Comparison of ENCODE assay signal across 17 cellular contexts in the genomic region with DNA sequence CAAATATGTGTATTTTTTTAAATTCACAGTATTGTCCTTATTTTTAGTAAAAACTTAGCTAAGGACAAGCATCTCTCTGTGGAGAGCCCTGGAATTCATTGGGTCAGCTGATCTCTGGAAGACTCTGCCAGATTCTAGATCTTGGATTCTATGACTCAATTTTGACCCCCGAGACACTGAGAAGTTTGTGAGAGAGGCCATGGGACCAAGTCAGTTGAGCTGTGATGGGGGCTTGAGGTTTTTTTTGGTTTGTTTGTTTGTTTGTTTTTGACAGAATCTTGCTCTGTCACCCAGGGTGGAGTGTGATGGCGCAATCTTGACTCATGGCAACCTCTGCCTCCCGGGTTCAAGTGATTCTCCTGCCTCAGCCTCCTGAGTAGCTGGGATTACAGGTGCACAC. TPM values are rescaled to one million over a fixed set of nuclear protein-coding genes. Genes with fewer than 3 reads are reported as not detected.
DNase-seq lines count a peak whose midpoint lies in the region; ATAC-seq and TF ChIP-seq lines count a peak whose summit lies in the region.
"Had no signal": no experiment of that assay in that cellular context is flagged by ENCODE, and none has a peak within 500 bp of the region (broad histone marks: within the 10 kb centered on the region; RNA-seq: fewer than 3 reads in every experiment).

No MANE protein-coding gene starts in this region.

- no peaks in the 10 kb centered on the region for H3K36me3 ChIP-seq in colonic mucosa
- peaks cover 0 to 22% of the 10 kb centered on the region in 2 donors for H3K36me3 ChIP-seq in psoas muscle (ENCODE audit: insufficient read depth in 1 of 2, low read depth in 1 of 2)
- no peaks in the 10 kb centered on the region for H3K36me3 ChIP-seq in uterus
- H3K36me3 ChIP-seq: left lung had no signal

- H3K27ac Mint-ChIP-seq in activated CD4-positive, alpha-beta T cell treated with anti-CD3 and anti-CD28 coated beads, Interleukin-2, amount 10 ng/mL, durations not matched to agents 7 days and 5 days = peak overlapping the region; percentile 50
- H3K27ac Mint-ChIP-seq: activated CD8-positive, alpha-beta T cell treated with anti-CD3 and anti-CD28 coated beads, Interleukin-2, amount 10 ng/mL, durations not matched to agents 7 days and 5 days; CD8-positive, alpha-beta T cell had no signal

- CTCF ChIA-PET in activated CD4-positive, alpha-beta T cell treated with anti-CD3 and anti-CD28 coated beads, Interleukin-2, amount 10 ng/mL, durations not matched to agents 7 days and 5 days (lab: Charles Lee) = no interaction called here

- peaks cover 5% of the 10 kb centered on the region for H3K4me1 Mint-ChIP-seq in activated CD4-positive, alpha-beta T cell treated with anti-CD3 and anti-CD28 coated beads, Interleukin-2, amount 10 ng/mL, durations not matched to agents 7 days and 5 days

- no peak overlapping the region for H3K4me3 Mint-ChIP-seq in activated CD4-positive, alpha-beta T cell treated with anti-CD3 and anti-CD28 coated beads, Interleukin-2, amount 10 ng/mL, durations not matched to agents 7 days and 5 days
- H3K4me3 Mint-ChIP-seq: activated CD8-positive, alpha-beta T cell treated with anti-CD3 and anti-CD28 coated beads, Interleukin-2, amount 10 ng/mL, durations not matched to agents 7 days and 5 days; CD8-positive, alpha-beta T cell had no signal

- DNase-seq in activated CD4-positive, alpha-beta T cell treated with anti-CD3 and anti-CD28 coated beads, Interleukin-2, amount 10 ng/mL, durations not matched to agents 7 days and 5 days = no peak
- no peak for DNase-seq in activated CD4-positive, alpha-beta T cell treated with anti-CD3 and anti-CD28 coated beads, Interleukin-2, amount 50 U/mL, for 4 hours
- no peak for DNase-seq in colonic mucosa
- no peak for DNase-seq in psoas muscle
- peak in 1 of 2 donors; percentile 38 for DNase-seq in uterus
- no peak for DNase-seq in posterior cingulate gyrus
- no peak for DNase-seq in NCI-H2081 treated with DMSO at 0.1 percent for 48 hours (lab: John Stamatoyannopoulos, UW)
- DNase-seq in C1 segment of cervical spinal cord (lab: John Stamatoyannopoulos, UW) = no peak
- DNase-seq: 8988T; activated CD8-positive, alpha-beta T cell treated with anti-CD3 and anti-CD28 coated beads, Interleukin-2, amount 10 ng/mL, durations not matched to agents 7 days and 5 days; CD8-positive, alpha-beta T cell; left lung; NCI-H2029 treated with DMSO at 0.1 percent for 48 hours; NCI-H524 treated with DMSO at 0.1 percent for 48 hours had no signal

- no peak overlapping the region for H3K9ac ChIP-seq in colonic mucosa (ENCODE audit: low read depth in 2 of 2, low read length in 2 of 2)
- H3K9ac ChIP-seq: parathyroid adenoma had no signal

- TF ChIP-seq CTCF in colonic mucosa (IDR thresholded peaks at IDR 0.05) (no peak), psoas muscle (IDR thresholded peaks at IDR 0.05) (no peak), uterus (IDR thresholded peaks at IDR 0.05) (no peak)

- no peaks in the 10 kb centered on the region for H3K9me3 Mint-ChIP-seq in activated CD4-positive, alpha-beta T cell treated with anti-CD3 and anti-CD28 coated beads, Interleukin-2, amount 10 ng/mL, durations not matched to agents 7 days and 5 days
- H3K9me3 Mint-ChIP-seq: CD8-positive, alpha-beta T cell had no signal

- 67 to 86% (median 71%) methylated on average over 3 of the region's 3 CpGs for WGBS in psoas muscle, 3 donors

- H3K36me3 Mint-ChIP-seq in activated CD4-positive, alpha-beta T cell treated with anti-CD3 and anti-CD28 coated beads, Interleukin-2, amount 10 ng/mL, durations not matched to agents 7 days and 5 days (ENCODE audit: low read depth) = no peaks in the 10 kb centered on the region
- H3K36me3 Mint-ChIP-seq: CD8-positive, alpha-beta T cell had no signal

- H3K27ac ChIP-seq in colonic mucosa (peak overlapping the region; percentile 7), psoas muscle (peak overlapping the region; percentile 75), uterus (peak overlapping the region; percentile 94 to 98)

- H3K4me3 ChIP-seq in colonic mucosa = no peak overlapping the region
- no peak overlapping the region for H3K4me3 ChIP-seq in psoas muscle
- H3K4me3 ChIP-seq in uterus = no peak overlapping the region
- H3K4me3 ChIP-seq: GM12878, left lung had no signal

- intact Hi-C loops in colonic mucosa (cut with DNase I) = no loop called here
- intact Hi-C loops in psoas muscle (cut with DNase I) = no loop called here
- intact Hi-C loops in uterus (cut with DNase I; ENCODE audit: low total_unique reads) = no loop called here
- intact Hi-C loops in posterior cingulate gyrus (cut with DNase I) = no loop called here

- H3K4me1 ChIP-seq in colonic mucosa = no peaks in the 10 kb centered on the region
- H3K4me1 ChIP-seq in psoas muscle = peaks cover 34% of the 10 kb centered on the region
- H3K4me1 ChIP-seq in uterus = peaks cover 26 to 29% of the 10 kb centered on the region in 2 donors
- H3K4me1 ChIP-seq: left lung had no signal

- H3K27me3 ChIP-seq in colonic mucosa (no peaks in the 10 kb centered on the region), psoas muscle (ENCODE audit: insufficient read depth in 3 of 3, low read length in 2 of 3) (no peaks in the 10 kb centered on the region), uterus (no peaks in the 10 kb centered on the region)
- H3K27me3 ChIP-seq: left lung had no signal

- POLR2A ChIA-PET in activated CD4-positive, alpha-beta T cell treated with anti-CD3 and anti-CD28 coated beads, Interleukin-2, amount 10 ng/mL, durations not matched to agents 7 days and 5 days (lab: Charles Lee) = no interaction called here

- H3K9me3 ChIP-seq in colonic mucosa = no peaks in the 10 kb centered on the region
- no peaks in the 10 kb centered on the region for H3K9me3 ChIP-seq in psoas muscle
- no peaks in the 10 kb centered on the region for H3K9me3 ChIP-seq in uterus
- H3K9me3 ChIP-seq: left lung had no signal

- TF ChIP-seq POLR2A in uterus (IDR thresholded peaks at IDR 0.05) = no peak

- H3K27me3 Mint-ChIP-seq in activated CD4-positive, alpha-beta T cell treated with anti-CD3 and anti-CD28 coated beads, Interleukin-2, amount 10 ng/mL, durations not matched to agents 7 days and 5 days = peaks cover 10% of the 10 kb centered on the region

- ATAC-seq in psoas muscle = no peak
- ATAC-seq: activated CD8-positive, alpha-beta T cell treated with anti-CD3 and anti-CD28 coated beads, Interleukin-2, amount 10 ng/mL, durations not matched to agents 7 days and 5 days; CD8-positive, alpha-beta T cell; GM12878; left lung had no signal

RNA-seq across cellular contexts. Expression of a gene that starts 13.5 kb away (rescaled TPM):
- under 1 TPM; 0.57 to 0.83 TPM for total RNA-seq in activated CD4-positive, alpha-beta T cell treated with anti-CD3 and anti-CD28 coated beads, Interleukin-2, amount 10 ng/mL, durations not matched to agents 7 days and 5 days
- total RNA-seq in colonic mucosa (1 to 10 TPM; 2.0 to 3.9 TPM), psoas muscle (100 to 1,000 TPM; 105 to 157 (median 137) TPM), uterus (10 to 100 TPM in 2 of 4 donors, 1 to 10 TPM in 2; 2.1 to 52.8 (median 12.0) TPM)
- 100 to 1,000 TPM in 2 of 3 donors, 10 to 100 TPM in 1; 74.8 to 264 (median 151) TPM for polyA plus RNA-seq in psoas muscle
- total RNA-seq: CD8-positive, alpha-beta T cell; GM12878; OCI-LY7 had no signal

RNA-seq across cellular contexts. Expression of a gene that starts 44.1 kb away (rescaled TPM):
- total RNA-seq in activated CD4-positive, alpha-beta T cell treated with anti-CD3 and anti-CD28 coated beads, Interleukin-2, amount 10 ng/mL, durations not matched to agents 7 days and 5 days = not detected
- total RNA-seq in colonic mucosa = 10 to 100 TPM in 1 of 2 donors, 1 to 10 TPM in 1; 7.6 to 64.5 TPM
- 10 to 100 TPM; 12.8 to 45.4 (median 24.6) TPM for total RNA-seq in psoas muscle
- polyA plus RNA-seq in psoas muscle = 10 to 100 TPM in 2 of 3 donors, 1 to 10 TPM in 1; 4.9 to 15.5 (median 11.4) TPM
- 100 to 1,000 TPM in 3 of 4 donors, 10 to 100 TPM in 1; 38.9 to 377 (median 147) TPM for total RNA-seq in uterus
- total RNA-seq: activated CD8-positive, alpha-beta T cell treated with anti-CD3 and anti-CD28 coated beads, Interleukin-2, amount 10 ng/mL, durations not matched to agents 7 days and 5 days; CD8-positive, alpha-beta T cell; OCI-LY7 had no signal
- polyA plus RNA-seq: GM12878 had no signal

RNA-seq across cellular contexts. Expression of a gene that starts 53.1 kb away (rescaled TPM):
- total RNA-seq in activated CD4-positive, alpha-beta T cell treated with anti-CD3 and anti-CD28 coated beads, Interleukin-2, amount 10 ng/mL, durations not matched to agents 7 days and 5 days = 10 to 100 TPM; 42.8 to 45.1 TPM
- total RNA-seq in colonic mucosa (10 to 100 TPM; 63.4 to 84.7 TPM), psoas muscle (100 to 1,000 TPM in 1 of 4 donors, 10 to 100 TPM in 3; 45.4 to 132 (median 68.4) TPM), uterus (10 to 100 TPM; 18.7 to 34.9 (median 29.7) TPM)
- 100 to 1,000 TPM in 2 of 3 donors, 10 to 100 TPM in 1; 79.6 to 176 (median 163) TPM for polyA plus RNA-seq in psoas muscle

Comparison
In these comparisons a context has a peak if more than half of its experiments do, and no peak if none do; other contexts are left out.
1. H3K27ac ChIP-seq: peak in every context shown above with its lines; median percentile 96 in uterus; 75 in psoas muscle; 7 in colonic mucosa.
2. RNA of a gene that starts 44.1 kb away (total RNA-seq): 38.9 to 377 TPM in uterus, 7.6 to 64.5 TPM in colonic mucosa and 12.8 to 45.4 TPM in psoas muscle; not detected in activated CD4-positive, alpha-beta T cell treated with anti-CD3 and anti-CD28 coated beads, Interleukin-2, amount 10 ng/mL, durations not matched to agents 7 days and 5 days; every median in the first group is over 4 times any median in the second.